Comparison of ENCODE assay signal across 17 cellular contexts in the genomic region with DNA sequence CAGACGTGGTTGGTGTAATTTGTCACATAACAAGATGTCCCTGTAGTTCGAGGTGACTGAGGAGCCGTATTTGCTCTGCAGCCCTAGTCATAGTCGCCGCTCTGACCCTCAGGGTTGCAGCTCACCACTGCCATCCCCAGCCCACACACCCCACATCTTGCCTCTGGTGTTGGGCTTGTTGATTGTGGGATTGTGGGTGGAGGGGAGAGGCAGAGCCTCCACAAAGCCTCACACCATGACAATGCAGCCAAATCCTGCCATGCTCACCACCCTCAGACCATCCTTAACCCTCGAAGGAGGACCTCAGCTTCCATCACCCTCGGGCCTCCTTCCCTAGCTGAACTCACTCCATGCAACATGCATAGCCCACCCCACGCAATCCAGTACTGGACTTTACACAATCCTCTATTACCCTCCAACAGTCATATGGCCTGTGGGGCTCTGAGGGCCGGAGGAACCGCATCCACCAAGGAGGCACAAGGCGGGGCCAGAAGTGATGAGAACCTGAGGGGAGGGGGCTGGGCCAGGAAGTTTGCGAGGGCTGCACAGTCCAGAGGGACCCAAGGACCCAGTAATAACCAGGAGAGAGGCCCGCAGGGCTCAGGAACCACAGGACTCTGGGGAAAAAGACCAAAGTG. TPM values are rescaled to one million over a fixed set of nuclear protein-coding genes. Genes with fewer than 3 reads are reported as not detected.
A peak's percentile ranks its signal among the peaks of the same experiment; 100 is the strongest.
DNase-seq lines count a peak whose midpoint lies in the region; ATAC-seq and TF ChIP-seq lines count a peak whose summit lies in the region.
"Had no signal": no experiment of that assay in that cellular context is flagged by ENCODE, and none has a peak within 500 bp of the region (broad histone marks: within the 10 kb centered on the region; RNA-seq: fewer than 3 reads in every experiment).

No MANE protein-coding gene starts in this region.

- no peaks in the 10 kb centered on the region for H3K9me3 Mint-ChIP-seq in chondrocyte (ENCODE audit: low read depth)
- H3K9me3 Mint-ChIP-seq in mesothelial cell of epicardium, result no peaks in the 10 kb centered on the region
- H3K9me3 Mint-ChIP-seq in naive thymus-derived CD8-positive, alpha-beta T cell, result no peaks in the 10 kb centered on the region
- H3K9me3 Mint-ChIP-seq: activated naive CD8-positive, alpha-beta T cell treated with anti-CD3 and anti-CD28 coated beads for 36 hours; brain; CD4-positive, alpha-beta memory T cell; memory B cell had no signal

- H3K4ac ChIP-seq in neuronal stem cell (ENCODE audit: low read length), result no peak overlapping the region

- peak; percentile 12 for DNase-seq in ELF-1 (ENCODE audit: low read depth, low spot score)
- no peak for DNase-seq in chondrocyte (ENCODE audit: low spot score)
- DNase-seq in mesothelial cell of epicardium (ENCODE audit: low spot score in 2 of 2, unreplicated experiment in 2 of 2), result no peak
- peak in 1 of 2 donors; percentile 64 for DNase-seq in tibial artery
- DNase-seq in neuronal stem cell (ENCODE audit: low spot score), result no peak
- no peak for DNase-seq in naive thymus-derived CD8-positive, alpha-beta T cell
- DNase-seq in HCEC 1CT, result no peak
- DNase-seq in SHP77 treated with DMSO at 0.1 percent for 48 hours (lab: John Stamatoyannopoulos, UW), result no peak
- DNase-seq: activated naive CD8-positive, alpha-beta T cell treated with anti-CD3 and anti-CD28 coated beads for 36 hours; CD4-positive, alpha-beta memory T cell; kidney; NCI-H1436 treated with DMSO at 0.1 percent for 48 hours; NCI-H2171 treated with DMSO at 0.1 percent for 48 hours; NCI-H526 treated with DMSO at 0.1 percent for 48 hours had no signal

- POLR2A ChIA-PET in naive thymus-derived CD8-positive, alpha-beta T cell (lab: Charles Lee), result no interaction called here

- WGBS in neuronal stem cell (ENCODE audit: extremely low coverage in 2 of 2, insufficient read length in 2 of 2, insufficient replicate concordance in 1 of 2), 2 donors, result no CpG with 5 or more reads among the region's 13 CpGs

- H3K14ac ChIP-seq in neuronal stem cell (ENCODE audit: low read length), result no peak overlapping the region

- intact Hi-C loops in tibial artery (cut with DNase I; ENCODE audit: low total_unique reads), result no loop called here

- no peaks in the 10 kb centered on the region for H3K27me3 ChIP-seq in tibial artery
- H3K27me3 ChIP-seq in neuronal stem cell (ENCODE audit: control insufficient read depth in 3 of 3, insufficient read depth in 3 of 3, low read depth in 1 of 3, low read length in 3 of 3), result no peaks in the 10 kb centered on the region

- H3K36me3 Mint-ChIP-seq in chondrocyte (ENCODE audit: low read depth), result peaks cover 26% of the 10 kb centered on the region
- H3K36me3 Mint-ChIP-seq in mesothelial cell of epicardium, result peaks cover 13% of the 10 kb centered on the region
- no peaks in the 10 kb centered on the region for H3K36me3 Mint-ChIP-seq in naive thymus-derived CD8-positive, alpha-beta T cell
- H3K36me3 Mint-ChIP-seq: activated naive CD8-positive, alpha-beta T cell treated with anti-CD3 and anti-CD28 coated beads for 36 hours; CD4-positive, alpha-beta memory T cell; memory B cell had no signal

- no peak overlapping the region for H2BK12ac ChIP-seq in neuronal stem cell (ENCODE audit: low read length)

- H3K27ac Mint-ChIP-seq in chondrocyte (ENCODE audit: unreplicated experiment) (peak overlapping the region; percentile 61), mesothelial cell of epicardium (peak overlapping the region; percentile 26)
- no peak overlapping the region for H3K27ac Mint-ChIP-seq in naive thymus-derived CD8-positive, alpha-beta T cell
- H3K27ac Mint-ChIP-seq: activated naive CD8-positive, alpha-beta T cell treated with anti-CD3 and anti-CD28 coated beads for 36 hours; CD4-positive, alpha-beta memory T cell; memory B cell had no signal

- peak overlapping the region; percentile 63 to 76 for H3K27ac ChIP-seq in tibial artery
- no peak overlapping the region for H3K27ac ChIP-seq in neuronal stem cell (replicated peaks; ENCODE audit: low read length)

- H4K91ac ChIP-seq in neuronal stem cell (ENCODE audit: low read depth, low read length, poor library complexity), result no peak overlapping the region

- no peak overlapping the region for H3K18ac ChIP-seq in neuronal stem cell (ENCODE audit: low read length)

- no peak for TF ChIP-seq CTCF in chondrocyte (IDR thresholded peaks at IDR 0.05)
- TF ChIP-seq CTCF in mesothelial cell of epicardium (IDR thresholded peaks at IDR 0.05; ENCODE audit: unreplicated experiment), result no peak
- no peak for TF ChIP-seq CTCF in tibial artery (IDR thresholded peaks at IDR 0.05)

- no peak overlapping the region for H4K8ac ChIP-seq in neuronal stem cell (ENCODE audit: low read depth, low read length)

- no peak overlapping the region for H2BK120ac ChIP-seq in neuronal stem cell (ENCODE audit: low read depth, low read length)

- no peak overlapping the region for H2BK15ac ChIP-seq in neuronal stem cell (ENCODE audit: low read length)

- H3K4me1 Mint-ChIP-seq in chondrocyte (ENCODE audit: low read depth) (peaks cover 66% of the 10 kb centered on the region), mesothelial cell of epicardium (peaks cover 41% of the 10 kb centered on the region)
- H3K4me1 Mint-ChIP-seq in naive thymus-derived CD8-positive, alpha-beta T cell, result no peaks in the 10 kb centered on the region
- H3K4me1 Mint-ChIP-seq: activated naive CD8-positive, alpha-beta T cell treated with anti-CD3 and anti-CD28 coated beads for 36 hours; memory B cell had no signal

- H3K4me3 Mint-ChIP-seq in chondrocyte (ENCODE audit: unreplicated experiment) (no peak overlapping the region), mesothelial cell of epicardium (no peak overlapping the region)
- H3K4me3 Mint-ChIP-seq in naive thymus-derived CD8-positive, alpha-beta T cell, result no peak overlapping the region
- H3K4me3 Mint-ChIP-seq: activated naive CD8-positive, alpha-beta T cell treated with anti-CD3 and anti-CD28 coated beads for 36 hours; brain; CD4-positive, alpha-beta memory T cell; memory B cell had no signal

- no peak for ATAC-seq in naive thymus-derived CD8-positive, alpha-beta T cell

- H3K27me3 Mint-ChIP-seq in chondrocyte (ENCODE audit: low read depth) (no peaks in the 10 kb centered on the region), mesothelial cell of epicardium (ENCODE audit: low read depth) (no peaks in the 10 kb centered on the region)
- H3K27me3 Mint-ChIP-seq in naive thymus-derived CD8-positive, alpha-beta T cell, result peaks cover 0 to 30% (median 3%) of the 10 kb centered on the region in 5 donors
- H3K27me3 Mint-ChIP-seq: brain had no signal

- H2AFZ ChIP-seq in neuronal stem cell (ENCODE audit: low read length), result no peak overlapping the region

- H3K36me3 ChIP-seq in tibial artery (peaks cover 46 to 52% (median 47%) of the 10 kb centered on the region in 3 donors), neuronal stem cell (replicated peaks in 1 of 2; ENCODE audit: control insufficient read depth in 2 of 2, insufficient read depth in 2 of 2, low read length in 2 of 2) (peaks cover 44 to 55% of the 10 kb centered on the region in 2 donors)

- H3K4me1 ChIP-seq in tibial artery (peaks cover 17 to 92% (median 53%) of the 10 kb centered on the region in 4 donors), neuronal stem cell (ENCODE audit: control insufficient read depth in 2 of 2, insufficient read depth in 1 of 2, low read depth in 1 of 2, low read length in 2 of 2) (peaks cover 0 to 46% of the 10 kb centered on the region in 2 donors)

- H3K9me3 ChIP-seq in tibial artery (no peaks in the 10 kb centered on the region), neuronal stem cell (replicated peaks in 1 of 2; ENCODE audit: control insufficient read depth in 2 of 2, insufficient read depth in 1 of 2, low read depth in 1 of 2, low read length in 2 of 2) (no peaks in the 10 kb centered on the region)

- H3K4me3 ChIP-seq in tibial artery (no peak overlapping the region), neuronal stem cell (ENCODE audit: low read length in 2 of 2) (no peak overlapping the region)
- H3K4me3 ChIP-seq: smooth muscle cell had no signal

- H3K9ac ChIP-seq in neuronal stem cell (ENCODE audit: low read depth, low read length, poor library complexity), result no peak overlapping the region

- no peak overlapping the region for H3K23ac ChIP-seq in neuronal stem cell (ENCODE audit: low read depth, low read length, poor library complexity)

- no peak overlapping the region for H2AK5ac ChIP-seq in neuronal stem cell (ENCODE audit: low read depth, low read length)

- H2BK5ac ChIP-seq in neuronal stem cell (ENCODE audit: low read length), result no peak overlapping the region

- H3K4me2 ChIP-seq in neuronal stem cell (ENCODE audit: insufficient read depth, low read length, poor library complexity, severe bottlenecking), result no peak overlapping the region
- H3K4me2 ChIP-seq: smooth muscle cell had no signal

- H3K79me1 ChIP-seq in neuronal stem cell (ENCODE audit: low read depth, low read length), result peaks cover 8% of the 10 kb centered on the region

RNA-seq across cellular contexts. Expression of a gene that starts 11.6 kb away (rescaled TPM):
- total RNA-seq in chondrocyte (83.1 to 164 TPM (median 155 TPM) in 3 replicates), mesothelial cell of epicardium (112 to 131 TPM (median 123 TPM) in 3 replicates)
- polyA plus RNA-seq in neuronal stem cell (2013, experiment 1 of 2), result 93.5 TPM
- 92.5 TPM for polyA plus RNA-seq in neuronal stem cell (2013, experiment 2 of 2)
- not detected for total RNA-seq in naive thymus-derived CD8-positive, alpha-beta T cell
- polyA plus RNA-seq in naive thymus-derived CD8-positive, alpha-beta T cell, result not detected
- total RNA-seq: activated naive CD8-positive, alpha-beta T cell treated with anti-CD3 and anti-CD28 coated beads for 36 hours; CD4-positive, alpha-beta memory T cell had no signal

Comparison
In these comparisons a context has a peak if more than half of its experiments do, and no peak if none do; other contexts are left out.
1. H3K27ac Mint-ChIP-seq: peak in chondrocyte (single experiment) and mesothelial cell of epicardium (single experiment); none in naive thymus-derived CD8-positive, alpha-beta T cell (0 of 10).
2. RNA of a gene that starts 11.6 kb away (total RNA-seq): 83.1 to 164 TPM in chondrocyte and 112 to 131 TPM in mesothelial cell of epicardium; not detected in naive thymus-derived CD8-positive, alpha-beta T cell; every median in the first group is over 10 times any median in the second.